17 cellular contexts compared by ENCODE assay signal in genomic region chr16:167117-167462, GRCh38. TPM values are rescaled to one million over a fixed set of nuclear protein-coding genes. Genes with fewer than 3 reads are reported as not detected.
"Had no signal": no experiment of that assay in that cellular context is flagged by ENCODE, and none has a peak within 500 bp of the region (broad histone marks: within the 10 kb centered on the region; RNA-seq: fewer than 3 reads in every experiment).

No MANE protein-coding gene starts in this region.

- H3K4me3 Mint-ChIP-seq: nephron; stimulated activated memory B cell treated with anti-CD40 and anti-IgM and Interleukin-4, amounts not matched to agents 10 μg/mL and 1 μg/mL and 100 μg/mL, for 72 hours; T-helper 2 cell treated with Interferon-gamma antibody and Interleukin-4, amounts not matched to agents 5 μg/mL and 100 μg/mL, for 36 hours had no signal

- H3K9me3 ChIP-seq: ascending aorta, esophagus squamous epithelium, heart right ventricle, lower lobe of right lung, prostate gland, right lobe of liver, tibial artery, uterus had no signal

- H3K4me1 Mint-ChIP-seq: nephron had no signal

- H3K27ac ChIP-seq: ascending aorta, esophagus squamous epithelium, heart right ventricle, lower lobe of right lung, prostate gland, right lobe of liver, tibial artery, uterus had no signal

- ATAC-seq: heart right ventricle; lower lobe of right lung; right lobe of liver; stimulated activated memory B cell treated with anti-CD40 and anti-IgM and Interleukin-4, amounts not matched to agents 10 μg/mL and 1 μg/mL and 100 μg/mL, for 72 hours had no signal

- H3K36me3 Mint-ChIP-seq: stimulated activated memory B cell treated with anti-CD40 and anti-IgM and Interleukin-4, amounts not matched to agents 10 μg/mL and 1 μg/mL and 100 μg/mL, for 72 hours had no signal

- H3K36me3 ChIP-seq: ascending aorta, esophagus squamous epithelium, heart right ventricle, lower lobe of right lung, prostate gland, right lobe of liver, tibial artery, uterus had no signal

- DNase-seq: activated CD8-positive, alpha-beta memory T cell treated with anti-CD3 and anti-CD28 coated beads for 24 hours; activated effector memory CD4-positive, alpha-beta T cell treated with Interleukin-2 at 50 U/mL for 16 hours; esophagus squamous epithelium; foreskin fibroblast; heart right ventricle; kidney glomerular epithelial cell; lower lobe of right lung; midbrain; occipital lobe; right lobe of liver; tibial artery; uterus had no signal

- H3K27ac Mint-ChIP-seq: nephron; stimulated activated memory B cell treated with anti-CD40 and anti-IgM and Interleukin-4, amounts not matched to agents 10 μg/mL and 1 μg/mL and 100 μg/mL, for 72 hours; T-helper 2 cell treated with Interferon-gamma antibody and Interleukin-4, amounts not matched to agents 5 μg/mL and 100 μg/mL, for 36 hours had no signal

- H3K9me3 Mint-ChIP-seq: stimulated activated memory B cell treated with anti-CD40 and anti-IgM and Interleukin-4, amounts not matched to agents 10 μg/mL and 1 μg/mL and 100 μg/mL, for 72 hours; T-helper 2 cell treated with Interferon-gamma antibody and Interleukin-4, amounts not matched to agents 5 μg/mL and 100 μg/mL, for 36 hours had no signal

- H3K4me3 ChIP-seq: ascending aorta, esophagus squamous epithelium, heart right ventricle, lower lobe of right lung, prostate gland, right lobe of liver, tibial artery, uterus had no signal

RNA-seq across cellular contexts. Expression of gene HBM, which starts 1.3 kb away (rescaled TPM):
- total RNA-seq: ascending aorta, esophagus squamous epithelium, lower lobe of right lung, prostate gland had no signal

RNA-seq across cellular contexts. Expression of gene HBQ1, which starts 13.2 kb away (rescaled TPM):
- total RNA-seq: ascending aorta, esophagus squamous epithelium, heart right ventricle, lower lobe of right lung, prostate gland had no signal

RNA-seq across cellular contexts. Expression of gene HBZ, which starts 14.6 kb away (rescaled TPM):
- total RNA-seq: ascending aorta, esophagus squamous epithelium, heart right ventricle, lower lobe of right lung, prostate gland had no signal
